8 cellular contexts compared by ENCODE assay signal in genomic region chr4:143381171-143382118, GRCh38. TPM values are rescaled to one million over a fixed set of nuclear protein-coding genes. Genes with fewer than 3 reads are reported as not detected.
DNase-seq lines count a peak whose midpoint lies in the region; TF ChIP-seq lines count a peak whose summit lies in the region.

No MANE protein-coding gene starts in this region.

- H3K9ac ChIP-seq in OCI-LY3 (ENCODE audit: low read length) (peak overlapping the region; percentile 75), parathyroid adenoma (no peak overlapping the region)

- no peaks in the 10 kb centered on the region for H3K27me3 ChIP-seq in DOHH2 (ENCODE audit: control insufficient read depth, low read length)
- no peaks in the 10 kb centered on the region for H3K27me3 ChIP-seq in OCI-LY3 (ENCODE audit: low read depth, low read length)
- H3K27me3 ChIP-seq in parathyroid adenoma (ENCODE audit: control insufficient read depth, insufficient read depth, low read length): no peaks in the 10 kb centered on the region
- no peaks in the 10 kb centered on the region for H3K27me3 ChIP-seq in H7 (ENCODE audit: control insufficient read depth, insufficient read depth, low read length)

- H3K27ac ChIP-seq in DOHH2 (ENCODE audit: low read depth, low read length) (peak overlapping the region; percentile 96), OCI-LY3 (ENCODE audit: low read length) (peak overlapping the region; percentile 91), parathyroid adenoma (peak overlapping the region; percentile 57)

- H3K4me3 ChIP-seq in DOHH2 (ENCODE audit: low read length): peak overlapping the region; percentile 47
- peak overlapping the region; percentile 51 for H3K4me3 ChIP-seq in OCI-LY3 (ENCODE audit: low read length)
- no peak overlapping the region for H3K4me3 ChIP-seq in foreskin fibroblast (ENCODE audit: low read depth in 1 of 2, low read length in 2 of 2)
- no peak overlapping the region for H3K4me3 ChIP-seq in parathyroid adenoma (ENCODE audit: low read depth, low read length)
- H3K4me3 ChIP-seq in H7 (ENCODE audit: insufficient read depth, low read depth, low read length): no peak overlapping the region

- H2AFZ ChIP-seq in OCI-LY3 (ENCODE audit: low read depth, low read length) (no peak overlapping the region), parathyroid adenoma (peak overlapping the region; percentile 50)

- H3K9me3 ChIP-seq in DOHH2 (ENCODE audit: control insufficient read depth, insufficient read depth, low read length): no peaks in the 10 kb centered on the region
- H3K9me3 ChIP-seq in OCI-LY3 (ENCODE audit: insufficient read depth, low read length): no peaks in the 10 kb centered on the region
- no peaks in the 10 kb centered on the region for H3K9me3 ChIP-seq in parathyroid adenoma (ENCODE audit: control insufficient read depth, low read length)

- peak; percentile 79 for DNase-seq in HCEC 1CT
- peak; percentile 80 to 89 for DNase-seq in foreskin fibroblast
- no peak for DNase-seq in activated effector memory CD4-positive, alpha-beta T cell treated with Interleukin-2 at 50 U/mL for 16 hours
- DNase-seq in H7: no peak
- DNase-seq in NCI-H510A (lab: John Stamatoyannopoulos, UW): no peak

- peaks cover 10% of the 10 kb centered on the region; the same call in 1 of the 2 replicates for H3K36me3 ChIP-seq in DOHH2 (ENCODE audit: control insufficient read depth, low read length)
- peaks cover 13% of the 10 kb centered on the region for H3K36me3 ChIP-seq in OCI-LY3 (replicated peaks; ENCODE audit: low read depth, low read length)
- H3K36me3 ChIP-seq in parathyroid adenoma (ENCODE audit: control insufficient read depth, insufficient read depth, low read length): no peaks in the 10 kb centered on the region
- H3K36me3 ChIP-seq in H7 (replicated peaks; ENCODE audit: control insufficient read depth, insufficient read depth, low read length): no peaks in the 10 kb centered on the region

- peaks cover 91% of the 10 kb centered on the region for H3K79me2 ChIP-seq in DOHH2 (ENCODE audit: control insufficient read depth, low read length)
- peaks cover 88% of the 10 kb centered on the region for H3K79me2 ChIP-seq in OCI-LY3 (ENCODE audit: low read length)
- H3K79me2 ChIP-seq in parathyroid adenoma: peaks cover 5% of the 10 kb centered on the region

- peaks cover 100% of the 10 kb centered on the region for H3K4me1 ChIP-seq in DOHH2 (ENCODE audit: control insufficient read depth, low read length)
- peaks cover 88% of the 10 kb centered on the region for H3K4me1 ChIP-seq in OCI-LY3 (ENCODE audit: low read length)
- peaks cover 5% of the 10 kb centered on the region for H3K4me1 ChIP-seq in parathyroid adenoma

- H3F3A ChIP-seq in DOHH2 (ENCODE audit: control insufficient read depth, insufficient read depth): peaks cover 41% of the 10 kb centered on the region

- TF ChIP-seq CTCF in DOHH2 (IDR thresholded peaks at IDR 0.05; ENCODE audit: low read depth, low read length, poor library complexity, severe bottlenecking) (no peak), OCI-LY3 (IDR thresholded peaks at IDR 0.05; ENCODE audit: low read depth, low read length) (no peak), foreskin fibroblast (IDR thresholded peaks at IDR 0.05; ENCODE audit: low read depth, low read length) (no peak), parathyroid adenoma (IDR thresholded peaks at IDR 0.05) (no peak)

- H4K20me1 ChIP-seq in DOHH2 (ENCODE audit: control insufficient read depth, insufficient read depth, low read depth, low read length) (no peaks in the 10 kb centered on the region), OCI-LY3 (ENCODE audit: insufficient read depth, low read length) (no peaks in the 10 kb centered on the region)

- H3K9me2 ChIP-seq in DOHH2 (replicated peaks; ENCODE audit: control insufficient read depth, low read length): no peaks in the 10 kb centered on the region

- H3K4me2 ChIP-seq in DOHH2 (ENCODE audit: low read length) (peak overlapping the region; percentile 90), OCI-LY3 (ENCODE audit: low read length) (peak overlapping the region; percentile 64), parathyroid adenoma (ENCODE audit: low read length) (no peak overlapping the region)

RNA-seq across cellular contexts. Expression of gene GAB1, which starts 44.8 kb away (rescaled TPM):
- 14.1 and 23.4 TPM in 2 replicates for total RNA-seq in H7 (2014; rRNA removed; shearing (Covaris generic))

Comparison
In these comparisons a context has a peak if more than half of its experiments do, and no peak if none do; other contexts are left out.
1. H3K4me3 ChIP-seq: peak in DOHH2 (single experiment) and OCI-LY3 (single experiment); none in foreskin fibroblast (0 of 2), parathyroid adenoma (single experiment) and H7 (single experiment).
2. DNase-seq: peak in HCEC 1CT (single experiment) and foreskin fibroblast (2 of 2); none in activated effector memory CD4-positive, alpha-beta T cell treated with Interleukin-2 at 50 U/mL for 16 hours (single experiment), H7 (single experiment) and NCI-H510A (single experiment).
3. Peak in every context shown above with its lines, with median percentiles within 50 percentile points of each other: H3K27ac ChIP-seq.